In the genomic region with DNA sequence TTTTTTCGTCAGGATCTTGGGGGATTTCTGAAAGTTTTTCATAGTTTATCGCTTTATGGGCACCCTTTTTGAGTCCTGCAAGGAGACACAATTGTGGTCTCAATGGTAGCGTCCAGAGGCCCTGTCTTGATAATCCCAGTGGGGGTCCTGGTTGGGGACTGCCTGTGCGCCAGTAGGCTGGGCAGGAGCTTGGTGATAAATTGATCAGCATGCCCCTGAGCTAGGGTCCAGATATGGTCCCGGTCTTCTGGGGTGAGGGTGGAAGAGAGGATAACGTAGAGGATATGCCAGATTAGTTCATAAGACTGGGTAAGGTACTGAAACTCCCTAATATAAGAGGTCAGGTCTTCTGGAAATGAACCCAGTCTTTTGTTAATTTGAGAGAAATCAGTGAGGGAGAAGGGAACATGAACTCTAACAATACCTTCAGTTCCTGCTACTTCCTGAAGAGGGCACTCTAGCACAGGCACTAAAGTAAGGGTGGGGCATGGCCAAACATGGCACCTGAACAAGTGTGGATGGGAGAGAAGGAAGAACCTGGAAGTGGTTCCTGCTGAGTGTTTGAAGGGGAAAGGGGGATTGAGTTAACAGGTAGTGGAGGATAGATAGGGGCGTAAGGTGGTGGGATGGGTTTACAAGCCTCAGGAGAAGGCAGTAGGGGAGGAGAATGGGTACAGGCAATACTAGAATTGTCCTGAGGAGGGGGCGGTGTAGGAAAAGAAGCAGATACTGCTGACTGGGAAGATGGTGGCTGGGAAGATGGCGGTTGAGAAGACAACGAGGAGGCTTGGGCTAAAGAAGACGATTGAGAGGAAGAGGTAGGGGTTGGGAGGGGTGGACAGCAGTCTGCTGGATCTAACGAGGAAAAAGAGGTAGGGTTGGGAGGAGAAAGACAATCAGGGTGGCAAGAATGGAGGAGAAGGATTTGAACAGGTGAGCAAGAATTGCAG, we compare ENCODE assay signal across 8 cellular contexts. TPM values are rescaled to one million over a fixed set of nuclear protein-coding genes. Genes with fewer than 3 reads are reported as not detected.
DNase-seq lines count a peak whose midpoint lies in the region; ATAC-seq, FAIRE-seq and TF ChIP-seq lines count a peak whose summit lies in the region.

No MANE protein-coding gene starts in this region.

- H3K4me3 ChIP-seq in AG10803 (ENCODE audit: low read length) = no peak overlapping the region
- H3K4me3 ChIP-seq in GM12875 (ENCODE audit: low read depth, low read length) = no peak overlapping the region
- no peak overlapping the region for H3K4me3 ChIP-seq in cardiac fibroblast (replicated peaks in 1 of 2; ENCODE audit: low read depth in 2 of 2, low read length in 2 of 2)

- H3K9me3 Mint-ChIP-seq in naive thymus-derived CD8-positive, alpha-beta T cell = no peaks in the 10 kb centered on the region

- ATAC-seq in naive thymus-derived CD8-positive, alpha-beta T cell = peak; percentile 67 to 74

- DNase-seq in AG10803 (ENCODE audit: low read depth) (peak; percentile 46), NCI-H187 treated with DMSO at 0.1 percent for 48 hours (lab: John Stamatoyannopoulos, UW) (peak; percentile 55), T-helper 1 cell (peak in 4 of 5 donors; percentile 29 to 58 (median 42)), cardiac fibroblast (ENCODE audit: low read depth in 2 of 2) (peak; percentile 54 to 65), GM12892 (ENCODE audit: insufficient read length) (no peak), DMS79 (lab: John Stamatoyannopoulos, UW) (no peak)
- peak in 9 of 10 donors; percentile 24 to 77 (median 62) for DNase-seq in naive thymus-derived CD8-positive, alpha-beta T cell

- H3K4me3 Mint-ChIP-seq in naive thymus-derived CD8-positive, alpha-beta T cell = peak overlapping the region in 1 of 10 donors; percentile 57

- no peak for FAIRE-seq in GM12892 (lab: Jason Lieb, UNC)

- TF ChIP-seq CTCF in AG10803 (conservative IDR thresholded peaks at IDR 0.05; ENCODE audit: low read length) = peak; percentile 63
- TF ChIP-seq CTCF in GM12875 (IDR thresholded peaks at IDR 0.05; ENCODE audit: borderline replicate concordance, insufficient read depth, low read depth, low read length) = peak; percentile 63; the same call in 1 of the 2 replicates
- TF ChIP-seq CTCF in cardiac fibroblast (IDR thresholded peaks at IDR 0.05; ENCODE audit: low read depth, low read length) = peak; percentile 67

- peak overlapping the region; percentile 18 to 83 (median 70) for H3K27ac Mint-ChIP-seq in naive thymus-derived CD8-positive, alpha-beta T cell

- peaks cover 31 to 66% (median 56%) of the 10 kb centered on the region in 4 donors for H3K4me1 Mint-ChIP-seq in naive thymus-derived CD8-positive, alpha-beta T cell

- peaks cover 0 to 59% (median 13%) of the 10 kb centered on the region in 3 donors for H3K36me3 Mint-ChIP-seq in naive thymus-derived CD8-positive, alpha-beta T cell

- no peaks in the 10 kb centered on the region for H3K27me3 Mint-ChIP-seq in naive thymus-derived CD8-positive, alpha-beta T cell

- POLR2A ChIA-PET in naive thymus-derived CD8-positive, alpha-beta T cell (lab: Charles Lee) = interaction anchor here (0.6 to 4.7 kb wide), 4 partner anchors 32 to 796 kb away, joined by 3 to 35 read pairs (median 5); partner anchors contain the start of gene ZNF131

- TF ChIP-seq POLR2A in GM12892 (IDR thresholded peaks at IDR 0.05; ENCODE audit: low read depth, low read length) = no peak

RNA-seq across cellular contexts. Expression of gene ANXA2R, which starts 33.8 kb away (rescaled TPM):
- 10 to 100 TPM; 65.9 to 72.7 TPM for total RNA-seq in naive thymus-derived CD8-positive, alpha-beta T cell
- 10 to 100 TPM; 51.5 to 69.8 (median 54.8) TPM for polyA plus RNA-seq in naive thymus-derived CD8-positive, alpha-beta T cell
- 0.95 TPM for polyA plus RNA-seq in GM12892 (2012; ENCODE audit: missing spikeins)

RNA-seq across cellular contexts. Expression of gene ZNF131, which starts 46.8 kb away (rescaled TPM):
- 10 to 100 TPM; 88.1 to 90.4 TPM for total RNA-seq in naive thymus-derived CD8-positive, alpha-beta T cell
- 10 to 100 TPM; 51.8 to 57.1 (median 55.5) TPM for polyA plus RNA-seq in naive thymus-derived CD8-positive, alpha-beta T cell
- 26.1 TPM for polyA plus RNA-seq in GM12892 (2012; ENCODE audit: missing spikeins)

Comparison
In these comparisons a context has a peak if more than half of its experiments do, and no peak if none do; other contexts are left out.
1. DNase-seq: peak in AG10803 (single experiment), NCI-H187 treated with DMSO at 0.1 percent for 48 hours (single experiment), T-helper 1 cell (4 of 5), cardiac fibroblast (2 of 2) and naive thymus-derived CD8-positive, alpha-beta T cell (9 of 10); none in GM12892 (single experiment) and DMS79 (single experiment).
2. Peak in every context shown above with its lines, with median percentiles within 50 percentile points of each other: CTCF ChIP-seq.